In the genomic region with DNA sequence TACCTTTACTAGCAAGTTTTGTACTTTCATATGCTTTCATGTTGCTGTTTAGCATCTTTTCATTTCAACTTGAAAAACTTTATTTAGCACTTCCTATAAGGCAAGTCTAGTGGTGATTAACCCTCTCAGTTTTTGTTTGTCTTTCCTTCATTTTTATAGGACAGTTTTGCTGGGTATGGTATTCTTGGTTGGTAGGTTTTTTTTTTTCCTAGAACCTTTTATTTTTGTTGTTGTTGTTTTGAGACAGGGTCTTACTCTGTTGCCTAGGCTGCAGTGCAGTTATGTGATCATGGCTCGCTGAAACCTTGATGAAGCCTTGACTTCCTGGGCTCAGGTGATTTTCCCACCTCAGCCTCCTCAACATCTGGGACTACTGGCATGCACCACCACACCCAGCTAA, we compare ENCODE assay signal across 7 cellular contexts. TPM values are rescaled to one million over a fixed set of nuclear protein-coding genes. Genes with fewer than 3 reads are reported as not detected.
"Had no signal": no experiment of that assay in that cellular context is flagged by ENCODE, and none has a peak within 500 bp of the region (broad histone marks: within the 10 kb centered on the region; RNA-seq: fewer than 3 reads in every experiment).

No MANE protein-coding gene starts in this region.

- DNase-seq: IMR-90, KBM-7, KG1 had no signal

- H3K27ac ChIP-seq: HL-60 had no signal

- H3K4me3 ChIP-seq: K562 had no signal

RNA-seq across cellular contexts. Expression of gene SLC5A1, which starts 29.9 kb away (rescaled TPM):
- total RNA-seq: HepG2, HT1080, IMR-90, K562 had no signal
